Comparison of ENCODE assay signal across 29 cellular contexts in genomic region chr14:55045087-55045486, GRCh38. TPM values are rescaled to one million over a fixed set of nuclear protein-coding genes. Genes with fewer than 3 reads are reported as not detected.
DNase-seq lines count a peak whose midpoint lies in the region; ATAC-seq and FAIRE-seq lines count a peak whose summit lies in the region.
"Had no signal": no experiment of that assay in that cellular context is flagged by ENCODE, and none has a peak within 500 bp of the region (broad histone marks: within the 10 kb centered on the region; RNA-seq: fewer than 3 reads in every experiment).

No MANE protein-coding gene starts in this region.

- peak; percentile 41 for FAIRE-seq in G401.6 (lab: Jason Lieb, UNC)

- no peaks in the 10 kb centered on the region for H3K27me3 ChIP-seq in CD4-positive, CD25-positive, alpha-beta regulatory T cell (ENCODE audit: control insufficient read depth, insufficient read depth, low read length)
- H3K27me3 ChIP-seq: SJSA1 had no signal

- peaks cover 14% of the 10 kb centered on the region for H3K36me3 Mint-ChIP-seq in CD4-positive, CD25-positive, alpha-beta regulatory T cell
- peaks cover 17% of the 10 kb centered on the region for H3K36me3 Mint-ChIP-seq in activated naive CD8-positive, alpha-beta T cell treated with anti-CD3 and anti-CD28 coated beads, Interleukin-2, amount 50 U/mL, for 24 hours (ENCODE audit: low read depth)
- H3K36me3 Mint-ChIP-seq: IgD-negative memory B cell had no signal

- peaks cover 11% of the 10 kb centered on the region for H3K36me3 ChIP-seq in CD4-positive, CD25-positive, alpha-beta regulatory T cell (ENCODE audit: control insufficient read depth, insufficient read depth, low read length)

- peaks cover 0 to 6% (median 4%) of the 10 kb centered on the region in 4 donors for H3K4me1 Mint-ChIP-seq in CD4-positive, CD25-positive, alpha-beta regulatory T cell
- H3K4me1 Mint-ChIP-seq in activated naive CD8-positive, alpha-beta T cell treated with anti-CD3 and anti-CD28 coated beads, Interleukin-2, amount 50 U/mL, for 24 hours = peaks cover 17% of the 10 kb centered on the region
- H3K4me1 Mint-ChIP-seq: IgD-negative memory B cell had no signal

- H3K9me3 ChIP-seq in CD4-positive, CD25-positive, alpha-beta regulatory T cell (ENCODE audit: control insufficient read depth in 2 of 2, low read length in 2 of 2) = no peaks in the 10 kb centered on the region
- H3K9me3 ChIP-seq: Caco-2, HAP-1, SJSA1 had no signal

- no peak overlapping the region for H3K4me3 Mint-ChIP-seq in CD4-positive, CD25-positive, alpha-beta regulatory T cell
- H3K4me3 Mint-ChIP-seq in activated naive CD8-positive, alpha-beta T cell treated with anti-CD3 and anti-CD28 coated beads, Interleukin-2, amount 50 U/mL, for 24 hours = no peak overlapping the region
- H3K4me3 Mint-ChIP-seq: CD8-positive, alpha-beta T cell; IgD-negative memory B cell had no signal

- H3K27ac ChIP-seq in CD4-positive, CD25-positive, alpha-beta regulatory T cell (ENCODE audit: insufficient read depth, low read length, poor library complexity, severe bottlenecking) = peak overlapping the region; percentile 14
- H3K27ac ChIP-seq: HL-60, KMS-11, PC-9, SJSA1 had no signal

- ATAC-seq in CD4-positive, CD25-positive, alpha-beta regulatory T cell (ENCODE audit: low read depth in 2 of 2) = no peak
- ATAC-seq in HG03378 (IDR thresholded peaks at IDR 0.05; ENCODE audit: unreplicated experiment) (peak; percentile 51), left lobe of liver (no peak)
- ATAC-seq in activated naive CD8-positive, alpha-beta T cell treated with anti-CD3 and anti-CD28 coated beads, Interleukin-2, amount 50 U/mL, for 24 hours = peak; percentile 49
- ATAC-seq: CD8-positive, alpha-beta T cell had no signal

- H3K9me3 Mint-ChIP-seq in CD4-positive, CD25-positive, alpha-beta regulatory T cell = no peaks in the 10 kb centered on the region
- no peaks in the 10 kb centered on the region for H3K9me3 Mint-ChIP-seq in activated naive CD8-positive, alpha-beta T cell treated with anti-CD3 and anti-CD28 coated beads, Interleukin-2, amount 50 U/mL, for 24 hours
- H3K9me3 Mint-ChIP-seq: CD8-positive, alpha-beta T cell; IgD-negative memory B cell had no signal

- no peaks in the 10 kb centered on the region for H3K27me3 Mint-ChIP-seq in CD4-positive, CD25-positive, alpha-beta regulatory T cell
- H3K27me3 Mint-ChIP-seq in activated naive CD8-positive, alpha-beta T cell treated with anti-CD3 and anti-CD28 coated beads, Interleukin-2, amount 50 U/mL, for 24 hours = no peaks in the 10 kb centered on the region
- H3K27me3 Mint-ChIP-seq: IgD-negative memory B cell had no signal

- no peak overlapping the region for H3K27ac Mint-ChIP-seq in CD4-positive, CD25-positive, alpha-beta regulatory T cell
- no peak overlapping the region for H3K27ac Mint-ChIP-seq in activated naive CD8-positive, alpha-beta T cell treated with anti-CD3 and anti-CD28 coated beads, Interleukin-2, amount 50 U/mL, for 24 hours
- H3K27ac Mint-ChIP-seq: CD8-positive, alpha-beta T cell; IgD-negative memory B cell had no signal

- no peaks in the 10 kb centered on the region for H3K4me1 ChIP-seq in CD4-positive, CD25-positive, alpha-beta regulatory T cell (ENCODE audit: control insufficient read depth, insufficient read depth, low read length, poor library complexity, severe bottlenecking)
- H3K4me1 ChIP-seq: Caco-2, SJSA1 had no signal

- no peak overlapping the region for H3K4me3 ChIP-seq in CD4-positive, CD25-positive, alpha-beta regulatory T cell (ENCODE audit: low read depth, low read length)
- H3K4me3 ChIP-seq: HAP-1, PC-9, SJSA1 had no signal

- no peak for DNase-seq in CD4-positive, CD25-positive, alpha-beta regulatory T cell
- no peak for DNase-seq in activated naive CD8-positive, alpha-beta T cell treated with anti-CD3 and anti-CD28 coated beads, Interleukin-2, amount 50 U/mL, for 24 hours
- DNase-seq in NCI-H1436 treated with DMSO at 0.1 percent for 48 hours (lab: John Stamatoyannopoulos, UW) (no peak), NCI-H526 treated with DMSO at 0.1 percent for 48 hours (lab: John Stamatoyannopoulos, UW) (no peak), left lobe of liver (ENCODE audit: low spot score) (no peak)
- DNase-seq: C1 segment of cervical spinal cord; Caco-2; CD8-positive, alpha-beta T cell; DMS 273 treated with DMSO at 0.1 percent for 48 hours; DMS79; EL; GF-D8; GOT3; NCI-H1092; NCI-H1436; NCI-H187 treated with DMSO at 0.1 percent for 48 hours; NCI-H446; NCI-H524 treated with DMSO at 0.1 percent for 48 hours; NCI-H82; PC-9; Right ventricle myocardium superior; RPMI8226 had no signal

RNA-seq across cellular contexts. Expression of gene MAPK1IP1L, which starts 6.4 kb away (rescaled TPM):
- total RNA-seq in CD4-positive, CD25-positive, alpha-beta regulatory T cell = 193 TPM
- 100 to 1,000 TPM in 2 of 4 donors, 10 to 100 TPM in 2; 97.1 to 129 (median 101) TPM for polyA plus RNA-seq in CD4-positive, CD25-positive, alpha-beta regulatory T cell
- 25.5 TPM for total RNA-seq in left lobe of liver

RNA-seq across cellular contexts. Expression of gene SOCS4, which starts 18.1 kb away (rescaled TPM):
- total RNA-seq in CD4-positive, CD25-positive, alpha-beta regulatory T cell = 28.5 TPM
- polyA plus RNA-seq in CD4-positive, CD25-positive, alpha-beta regulatory T cell = 1 to 10 TPM; 2.5 to 3.8 (median 2.7) TPM
- total RNA-seq in left lobe of liver = 4.5 TPM

RNA-seq across cellular contexts. Expression of gene WDHD1, which starts 18.2 kb away (rescaled TPM):
- 4.7 TPM for total RNA-seq in CD4-positive, CD25-positive, alpha-beta regulatory T cell
- 1 to 10 TPM; 1.7 to 3.3 (median 3.0) TPM for polyA plus RNA-seq in CD4-positive, CD25-positive, alpha-beta regulatory T cell
- 1.3 TPM for total RNA-seq in left lobe of liver

Comparison
In these comparisons a context has a peak if more than half of its experiments do, and no peak if none do; other contexts are left out.
1. ATAC-seq: peak in HG03378 (single experiment) and activated naive CD8-positive, alpha-beta T cell treated with anti-CD3 and anti-CD28 coated beads, Interleukin-2, amount 50 U/mL, for 24 hours (single experiment); none in CD4-positive, CD25-positive, alpha-beta regulatory T cell (0 of 2) and left lobe of liver (single experiment).